Comparison of ENCODE assay signal across 26 cellular contexts in genomic region chr18:44767807-44768206, GRCh38.
"Had no signal": no experiment of that assay in that cellular context is flagged by ENCODE, and none has a peak within 500 bp of the region (broad histone marks: within the 10 kb centered on the region; RNA-seq: fewer than 3 reads in every experiment).

No MANE protein-coding gene starts in this region.

- H3K9me3 Mint-ChIP-seq: natural killer cell; nephron progenitor cell; stimulated activated effector memory CD8-positive, alpha-beta T cell treated with anti-CD3 and anti-CD28 coated beads, Interleukin-12 subunit alpha, Interleukin-12 subunit beta, amount 100 ng/mL, for 72 hours had no signal

- H3K36me3 Mint-ChIP-seq: natural killer cell; stimulated activated effector memory CD8-positive, alpha-beta T cell treated with anti-CD3 and anti-CD28 coated beads, Interleukin-12 subunit alpha, Interleukin-12 subunit beta, amount 100 ng/mL, for 72 hours had no signal

- H3K4me3 Mint-ChIP-seq: mesothelial cell of epicardium; natural killer cell; nephron progenitor cell; stimulated activated effector memory CD8-positive, alpha-beta T cell treated with anti-CD3 and anti-CD28 coated beads, Interleukin-12 subunit alpha, Interleukin-12 subunit beta, amount 100 ng/mL, for 72 hours had no signal

- H3K27ac ChIP-seq: heart right ventricle, hepatocyte, left ventricle myocardium inferior, ovary, spleen, stomach, testis, thyroid gland, transverse colon, upper lobe of right lung had no signal

- H3K27me3 Mint-ChIP-seq: naive B cell, progenitor cell of endocrine pancreas had no signal

- ATAC-seq: heart right ventricle; natural killer cell; right cardiac atrium; sciatic nerve; stimulated activated effector memory CD8-positive, alpha-beta T cell treated with anti-CD3 and anti-CD28 coated beads, Interleukin-12 subunit alpha, Interleukin-12 subunit beta, amount 100 ng/mL, for 72 hours; stimulated activated naive CD8-positive, alpha-beta T cell treated with anti-CD3 and anti-CD28 coated beads, Interleukin-15, Interleukin-2, amounts not matched to agents 100 U/mL and 50 U/mL, for 24 hours; upper lobe of right lung had no signal

- H3K9me3 ChIP-seq: heart right ventricle, left ventricle myocardium inferior, ovary, spleen, stomach, testis, thyroid gland, transverse colon, upper lobe of right lung had no signal

- H3K27ac Mint-ChIP-seq: mesothelial cell of epicardium; natural killer cell; nephron progenitor cell; progenitor cell of endocrine pancreas; stimulated activated effector memory CD8-positive, alpha-beta T cell treated with anti-CD3 and anti-CD28 coated beads, Interleukin-12 subunit alpha, Interleukin-12 subunit beta, amount 100 ng/mL, for 72 hours had no signal

- DNase-seq: heart right ventricle; islet precursor cell; left ventricle myocardium inferior; mesendoderm; naive B cell; natural killer cell; nephron progenitor cell; ovary; retina; right cardiac atrium; small intestine; spleen; stimulated activated CD4-positive, alpha-beta T cell treated with anti-CD3 and anti-CD28 coated beads, Interleukin-4, amount 100 ng/mL, for 24 hours; stimulated activated naive CD8-positive, alpha-beta T cell treated with anti-CD3 and anti-CD28 coated beads, Interleukin-15, Interleukin-2, amounts not matched to agents 100 U/mL and 50 U/mL, for 24 hours; stomach; testis; thyroid gland; transverse colon; upper lobe of right lung had no signal

- H3K4me3 ChIP-seq: heart right ventricle, hepatocyte, left ventricle myocardium inferior, lung, ovary, spleen, stomach, testis, thyroid gland, transverse colon, upper lobe of right lung had no signal

- FAIRE-seq: small intestine, urothelium cell line had no signal

- H3K27me3 ChIP-seq: heart right ventricle, hepatocyte, ovary, spleen, stomach, testis, thyroid gland, transverse colon, upper lobe of right lung had no signal

- H3K36me3 ChIP-seq: heart right ventricle, left ventricle myocardium inferior, ovary, spleen, stomach, thyroid gland, transverse colon, upper lobe of right lung had no signal
